In genomic region chr18:35144628-35145027, GRCh38 we compare ENCODE assay signal across 13 cellular contexts.
"Had no signal": no experiment of that assay in that cellular context is flagged by ENCODE, and none has a peak within 500 bp of the region (broad histone marks: within the 10 kb centered on the region; RNA-seq: fewer than 3 reads in every experiment).

No MANE protein-coding gene starts in this region.

- H3K27me3 Mint-ChIP-seq: activated naive CD4-positive, alpha-beta T cell treated with anti-CD3 and anti-CD28 coated beads, Interleukin-2, amount 50 U/mL, for 24 hours; naive B cell; stimulated activated naive B cell treated with anti-CD40 and anti-IgM and Interleukin-4, amounts not matched to agents 10 μg/mL and 1 μg/mL and 100 μg/mL, for 72 hours had no signal

- H3K36me3 ChIP-seq: colonic mucosa, ovary had no signal

- H3K4me3 ChIP-seq: adrenal gland, colonic mucosa, lung, ovary, psoas muscle, skin epidermis had no signal

- DNase-seq: activated T-cell treated with anti-CD3 and anti-CD28 coated beads, Interleukin-2, amount 50 U/mL, for 1 hour; kidney had no signal

- H3K4me3 Mint-ChIP-seq: activated naive CD4-positive, alpha-beta T cell treated with anti-CD3 and anti-CD28 coated beads, Interleukin-2, amount 50 U/mL, for 24 hours; naive B cell; stimulated activated naive B cell treated with anti-CD40 and anti-IgM and Interleukin-4, amounts not matched to agents 10 μg/mL and 1 μg/mL and 100 μg/mL, for 72 hours; WTC11 had no signal

- H3K27me3 ChIP-seq: adrenal gland, colonic mucosa, ovary had no signal

- H3K4me1 ChIP-seq: colonic mucosa, psoas muscle had no signal

- H3K27ac Mint-ChIP-seq: stimulated activated naive B cell treated with anti-CD40 and anti-IgM and Interleukin-4, amounts not matched to agents 10 μg/mL and 1 μg/mL and 100 μg/mL, for 72 hours; WTC11 had no signal

- H3K9me3 ChIP-seq: adrenal gland, colonic mucosa, ovary, psoas muscle had no signal

- H3K27ac ChIP-seq: colonic mucosa, epithelial cell of prostate, ovary, psoas muscle had no signal
